11 cellular contexts compared by ENCODE assay signal in the genomic region with DNA sequence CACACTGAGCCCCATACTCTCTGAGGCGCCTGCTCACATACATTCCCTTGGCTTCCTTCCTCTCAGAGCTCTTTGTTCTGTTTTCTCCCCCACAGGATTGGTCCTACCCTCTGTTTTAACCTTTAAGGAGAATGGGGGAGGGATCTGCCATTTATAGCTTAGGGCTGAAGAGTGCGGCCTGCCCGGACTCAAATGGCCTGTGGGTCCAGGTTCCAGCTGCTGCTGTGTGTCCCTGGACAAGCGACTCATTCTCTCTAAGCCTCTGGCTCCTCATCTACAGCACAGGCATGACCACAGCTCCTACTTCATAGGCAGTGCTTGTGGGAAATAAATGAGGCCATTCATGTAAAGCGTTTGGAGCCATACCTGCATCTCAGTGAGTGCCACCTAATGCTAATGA. TPM values are rescaled to one million over a fixed set of nuclear protein-coding genes. Genes with fewer than 3 reads are reported as not detected.
"Had no signal": no experiment of that assay in that cellular context is flagged by ENCODE, and none has a peak within 500 bp of the region (broad histone marks: within the 10 kb centered on the region; RNA-seq: fewer than 3 reads in every experiment).

No MANE protein-coding gene starts in this region.

RNA-seq across cellular contexts. Expression of gene ITIH6, which starts 8.7 kb away (rescaled TPM):
- total RNA-seq: activated CD4-positive, alpha-beta T cell treated with anti-CD3 and anti-CD28 coated beads, Interleukin-2, amount 10 ng/mL, durations not matched to agents 24 days and 14 days; activated CD8-positive, alpha-beta memory T cell treated with anti-CD3 and anti-CD28 coated beads for 36 hours; activated CD8-positive, alpha-beta T cell treated with anti-CD3 and anti-CD28 coated beads for 36 hours; activated naive CD8-positive, alpha-beta T cell treated with anti-CD3 and anti-CD28 coated beads for 36 hours; activated T-cell treated with anti-CD3 and anti-CD28 coated beads, Interleukin-2, amount 50 U/mL, for 72 hours; activated T-helper 17 cell treated with anti-CD3 and anti-CD28 coated beads, Interleukin-2, amount 50 U/mL, for 72 hours; aorta; M059J; PC-9; Right ventricle myocardium superior had no signal
- polyA plus RNA-seq: aorta, SK-N-SH had no signal
